Comparison of ENCODE assay signal across 11 cellular contexts in genomic region chr1:12479311-12479710, GRCh38.
DNase-seq lines count a peak whose midpoint lies in the region; ATAC-seq and TF ChIP-seq lines count a peak whose summit lies in the region.
"Had no signal": no experiment of that assay in that cellular context is flagged by ENCODE, and none has a peak within 500 bp of the region (broad histone marks: within the 10 kb centered on the region; RNA-seq: fewer than 3 reads in every experiment).

No MANE protein-coding gene starts in this region.

- H3K27me3 ChIP-seq in right atrium auricular region = no peaks in the 10 kb centered on the region
- H3K27me3 ChIP-seq in colonic mucosa = no peaks in the 10 kb centered on the region
- H3K27me3 ChIP-seq in Karpas-422 (ENCODE audit: low read length) = no peaks in the 10 kb centered on the region
- H3K27me3 ChIP-seq: BE2C, neutrophil had no signal

- DNase-seq in right atrium auricular region (ENCODE audit: low spot score) (no peak), left ventricle myocardium superior (no peak), colonic mucosa (no peak), neural crest cell (ENCODE audit: low read depth, low spot score) (no peak), caudate nucleus (lab: John Stamatoyannopoulos, UW) (no peak), Karpas-422 (no peak)
- DNase-seq: BE2C, NCI-H1436 had no signal

- ATAC-seq in left ventricle myocardium superior (no peak), HG02642 (IDR thresholded peaks at IDR 0.05; ENCODE audit: poor library complexity, unreplicated experiment) (no peak), HG03521 (IDR thresholded peaks at IDR 0.05; ENCODE audit: unreplicated experiment) (no peak)

- no peaks in the 10 kb centered on the region for H3K9me2 ChIP-seq in Karpas-422 (replicated peaks; ENCODE audit: insufficient read depth, low read length)

- H4K20me1 ChIP-seq in Karpas-422 (ENCODE audit: insufficient read depth, low read depth, low read length) = no peaks in the 10 kb centered on the region

- peaks cover 24% of the 10 kb centered on the region for H3K4me1 Mint-ChIP-seq in neural crest cell

- no peak overlapping the region for H3K4me2 ChIP-seq in Karpas-422 (ENCODE audit: low read depth, low read length, poor library complexity, severe bottlenecking)

- intact Hi-C loops in left ventricle myocardium superior (cut with micrococcal nuclease) = no loop called here
- intact Hi-C loops in colonic mucosa (cut with DNase I) = loop anchor here (2.0 to 5.0 kb wide), 3 partner anchors 48 to 135 kb away; no protein-coding TSS in a partner anchor

- peak overlapping the region; percentile 69 for H3K27ac Mint-ChIP-seq in neural crest cell (ENCODE audit: unreplicated experiment)

- H3K27ac ChIP-seq in right atrium auricular region (peak overlapping the region; percentile 48 to 70), colonic mucosa (peak overlapping the region; percentile 91), caudate nucleus (ENCODE audit: low read depth, low read length) (no peak overlapping the region), Karpas-422 (ENCODE audit: low read length) (no peak overlapping the region)
- H3K27ac ChIP-seq: neutrophil had no signal

- H3K9ac ChIP-seq in colonic mucosa (ENCODE audit: low read depth in 2 of 2, low read length in 2 of 2) = peak overlapping the region; percentile 38 to 80
- H3K9ac ChIP-seq in Karpas-422 (ENCODE audit: low read length) = no peak overlapping the region

- no peaks in the 10 kb centered on the region for H3K79me2 ChIP-seq in Karpas-422 (ENCODE audit: low read length)

- TF ChIP-seq CTCF in right atrium auricular region (IDR thresholded peaks at IDR 0.05) (no peak), colonic mucosa (IDR thresholded peaks at IDR 0.05) (no peak), neural crest cell (conservative IDR thresholded peaks at IDR 0.05) (no peak)

- no peaks in the 10 kb centered on the region for H3K9me3 ChIP-seq in right atrium auricular region
- H3K9me3 ChIP-seq in colonic mucosa = no peaks in the 10 kb centered on the region
- no peaks in the 10 kb centered on the region for H3K9me3 ChIP-seq in Karpas-422 (ENCODE audit: low read length)
- H3K9me3 ChIP-seq: BE2C, neutrophil had no signal

- H3K36me3 Mint-ChIP-seq in neural crest cell (ENCODE audit: low read depth) = peaks cover 10% of the 10 kb centered on the region

- H3K4me3 Mint-ChIP-seq in neural crest cell = no peak overlapping the region

- H3K4me1 ChIP-seq in right atrium auricular region (peaks cover 0 to 69% of the 10 kb centered on the region in 2 donors), colonic mucosa (peaks cover 58% of the 10 kb centered on the region), Karpas-422 (ENCODE audit: low read length) (peaks cover 7% of the 10 kb centered on the region)
- H3K4me1 ChIP-seq: BE2C had no signal

- H2AFZ ChIP-seq in Karpas-422 (ENCODE audit: low read length) = no peak overlapping the region

- H3K9me3 Mint-ChIP-seq in neural crest cell = no peaks in the 10 kb centered on the region

- H3K4me3 ChIP-seq in right atrium auricular region (no peak overlapping the region), colonic mucosa (no peak overlapping the region), Karpas-422 (ENCODE audit: low read length) (no peak overlapping the region)

- H3K36me3 ChIP-seq in right atrium auricular region = no peaks in the 10 kb centered on the region
- H3K36me3 ChIP-seq in colonic mucosa = no peaks in the 10 kb centered on the region
- H3K36me3 ChIP-seq in Karpas-422 (ENCODE audit: insufficient read depth, low read length) = no peaks in the 10 kb centered on the region
- H3K36me3 ChIP-seq: BE2C had no signal

- H3K27me3 Mint-ChIP-seq in neural crest cell (ENCODE audit: low read depth) = no peaks in the 10 kb centered on the region

Comparison
In these comparisons a context has a peak if more than half of its experiments do, and no peak if none do; other contexts are left out.
1. H3K27ac ChIP-seq: peak in right atrium auricular region (2 of 2) and colonic mucosa (single experiment); none in caudate nucleus (single experiment) and Karpas-422 (single experiment).